In genomic region chrX:69051901-69052300, GRCh38 we compare ENCODE assay signal across 15 cellular contexts.
A peak's percentile ranks its signal among the peaks of the same experiment; 100 is the strongest.
DNase-seq lines count a peak whose midpoint lies in the region; ATAC-seq and TF ChIP-seq lines count a peak whose summit lies in the region.
"Had no signal": no experiment of that assay in that cellular context is flagged by ENCODE, and none has a peak within 500 bp of the region (broad histone marks: within the 10 kb centered on the region; RNA-seq: fewer than 3 reads in every experiment).

No MANE protein-coding gene starts in this region.

- TF ChIP-seq CTCF in osteocyte (IDR thresholded peaks at IDR 0.05), result no peak
- no peak for TF ChIP-seq CTCF in uterus (IDR thresholded peaks at IDR 0.05)
- no peak for TF ChIP-seq CTCF in foreskin fibroblast (IDR thresholded peaks at IDR 0.05; ENCODE audit: low read depth, low read length)

- intact Hi-C loops in uterus (cut with DNase I; ENCODE audit: low total_unique reads), result no loop called here

- no peaks in the 10 kb centered on the region for H3K27me3 Mint-ChIP-seq in osteocyte (ENCODE audit: unreplicated experiment)

- no peak for TF ChIP-seq POLR2A in uterus (IDR thresholded peaks at IDR 0.05)

- H3K9me3 Mint-ChIP-seq in osteocyte (ENCODE audit: unreplicated experiment), result peaks cover 5% of the 10 kb centered on the region
- H3K9me3 Mint-ChIP-seq: T-helper 2 cell treated with Interferon-gamma antibody and Interleukin-4, amounts not matched to agents 5 μg/mL and 100 μg/mL, for 36 hours had no signal

- ATAC-seq in GM19023 (IDR thresholded peaks at IDR 0.05; ENCODE audit: unreplicated experiment) (peak; percentile 48), HG02623 (IDR thresholded peaks at IDR 0.05; ENCODE audit: unreplicated experiment) (peak; percentile 68), HG03520 (IDR thresholded peaks at IDR 0.05; ENCODE audit: unreplicated experiment) (peak; percentile 56)

- no peak overlapping the region for H3K27ac Mint-ChIP-seq in osteocyte (ENCODE audit: unreplicated experiment)
- H3K27ac Mint-ChIP-seq: T-helper 2 cell treated with Interferon-gamma antibody and Interleukin-4, amounts not matched to agents 5 μg/mL and 100 μg/mL, for 36 hours had no signal

- no peaks in the 10 kb centered on the region for H3K36me3 Mint-ChIP-seq in osteocyte (ENCODE audit: unreplicated experiment)

- H3K4me1 Mint-ChIP-seq in osteocyte (ENCODE audit: unreplicated experiment), result no peaks in the 10 kb centered on the region

- H3K9me3 ChIP-seq in uterus, result no peaks in the 10 kb centered on the region

- no peaks in the 10 kb centered on the region for H3K36me3 ChIP-seq in uterus
- H3K36me3 ChIP-seq: HAP-1 had no signal

- H3K4me3 Mint-ChIP-seq in osteocyte (ENCODE audit: unreplicated experiment), result no peak overlapping the region
- H3K4me3 Mint-ChIP-seq: T-helper 2 cell treated with Interferon-gamma antibody and Interleukin-4, amounts not matched to agents 5 μg/mL and 100 μg/mL, for 36 hours had no signal

- no peaks in the 10 kb centered on the region for H3K4me1 ChIP-seq in uterus

- no peak overlapping the region for H3K27ac ChIP-seq in uterus
- no peak overlapping the region for H3K27ac ChIP-seq in substantia nigra (ENCODE audit: low read depth, low read length, poor library complexity, severe bottlenecking)

- no peaks in the 10 kb centered on the region for H3K27me3 ChIP-seq in uterus

- peak; percentile 15 for DNase-seq in osteocyte (ENCODE audit: extremely low spot score, unreplicated experiment)
- no peak for DNase-seq in uterus
- no peak for DNase-seq in substantia nigra (lab: John Stamatoyannopoulos, UW)
- DNase-seq in foreskin fibroblast, result no peak
- DNase-seq: ACHN, COR-L47, NCI-H1417, NCI-H1930, NCI-H2171, NCI-H446 treated with DMSO at 0.1 percent for 48 hours had no signal

- H3K4me3 ChIP-seq in uterus (no peak overlapping the region), foreskin fibroblast (ENCODE audit: low read depth in 1 of 2, low read length in 2 of 2) (no peak overlapping the region)
- H3K4me3 ChIP-seq: HAP-1 had no signal
